ENCODE assay signal across 1 cellular context in the genomic region with DNA sequence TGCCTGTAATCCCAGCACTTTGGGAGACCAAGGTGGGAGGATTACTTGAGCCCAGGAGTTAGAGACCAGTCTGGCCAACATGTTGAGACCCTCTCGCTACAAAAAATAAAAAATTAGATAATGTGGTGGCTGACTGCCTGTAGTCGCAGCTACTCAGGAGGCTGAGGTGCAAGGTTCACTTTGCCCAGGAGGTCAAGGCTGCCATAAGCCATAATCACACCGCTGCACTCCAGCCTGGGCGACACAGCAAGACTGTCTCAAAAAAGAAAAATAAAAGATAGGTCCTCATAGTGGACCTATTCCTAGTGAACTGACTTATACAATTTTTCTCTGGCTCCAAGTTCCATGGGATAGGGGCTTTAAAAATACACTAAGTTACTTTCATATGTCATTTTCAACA.
A peak's percentile ranks its signal among the peaks of the same experiment; 100 is the strongest.
TF ChIP-seq lines count a peak whose summit lies in the region.

No MANE protein-coding gene starts in this region.

TF ChIP-seq in HepG2, 621 proteins besides CTCF, POLR2A, EP300 and RAD21:
- TF ChIP-seq, protein P1, sequence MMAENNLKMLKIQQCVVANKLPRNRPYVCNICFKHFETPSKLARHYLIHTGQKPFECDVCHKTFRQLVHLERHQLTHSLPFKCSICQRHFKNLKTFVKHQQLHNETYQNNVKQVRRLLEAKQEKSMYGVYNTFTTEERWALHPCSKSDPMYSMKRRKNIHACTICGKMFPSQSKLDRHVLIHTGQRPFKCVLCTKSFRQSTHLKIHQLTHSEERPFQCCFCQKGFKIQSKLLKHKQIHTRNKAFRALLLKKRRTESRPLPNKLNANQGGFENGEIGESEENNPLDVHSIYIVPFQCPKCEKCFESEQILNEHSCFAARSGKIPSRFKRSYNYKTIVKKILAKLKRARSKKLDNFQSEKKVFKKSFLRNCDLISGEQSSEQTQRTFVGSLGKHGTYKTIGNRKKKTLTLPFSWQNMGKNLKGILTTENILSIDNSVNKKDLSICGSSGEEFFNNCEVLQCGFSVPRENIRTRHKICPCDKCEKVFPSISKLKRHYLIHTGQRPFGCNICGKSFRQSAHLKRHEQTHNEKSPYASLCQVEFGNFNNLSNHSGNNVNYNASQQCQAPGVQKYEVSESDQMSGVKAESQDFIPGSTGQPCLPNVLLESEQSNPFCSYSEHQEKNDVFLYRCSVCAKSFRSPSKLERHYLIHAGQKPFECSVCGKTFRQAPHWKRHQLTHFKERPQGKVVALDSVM (CRISPR knock-in tag; IDR thresholded peaks at IDR 0.05): peak; percentile 53; the same call in 1 of the 2 replicates
- peak; percentile 60; the same call in 1 of the 2 replicates for TF ChIP-seq HNF4A (CRISPR knock-in tag; IDR thresholded peaks at IDR 0.05)
- no peak for TF ChIP-seq ZNF660 (CRISPR knock-in tag; IDR thresholded peaks at IDR 0.05; ENCODE audit: borderline replicate concordance, low read depth)
- TF ChIP-seq ZNF121 (CRISPR knock-in tag; IDR thresholded peaks at IDR 0.05): peak; percentile 83; the same call in 1 of the 2 replicates
- 0 out of 2 replicates have a peak, but pooled peaks have one; percentile 25 for TF ChIP-seq NR2F6 (IDR thresholded peaks at IDR 0.05)
- peak; percentile 53 for TF ChIP-seq NR2F6 (CRISPR knock-in tag; IDR thresholded peaks at IDR 0.05)
- TF ChIP-seq SALL1 (CRISPR knock-in tag; IDR thresholded peaks at IDR 0.05): peak; percentile 44
- TF ChIP-seq, protein P2, sequence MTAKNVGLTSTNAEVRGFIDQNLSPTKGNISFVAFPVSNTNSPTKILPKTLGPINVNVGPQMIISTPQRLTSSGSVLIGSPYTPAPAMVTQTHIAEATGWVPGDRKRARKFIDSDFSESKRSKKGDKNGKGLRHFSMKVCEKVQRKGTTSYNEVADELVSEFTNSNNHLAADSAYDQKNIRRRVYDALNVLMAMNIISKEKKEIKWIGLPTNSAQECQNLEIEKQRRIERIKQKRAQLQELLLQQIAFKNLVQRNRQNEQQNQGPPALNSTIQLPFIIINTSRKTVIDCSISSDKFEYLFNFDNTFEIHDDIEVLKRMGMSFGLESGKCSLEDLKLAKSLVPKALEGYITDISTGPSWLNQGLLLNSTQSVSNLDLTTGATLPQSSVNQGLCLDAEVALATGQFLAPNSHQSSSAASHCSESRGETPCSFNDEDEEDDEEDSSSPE (CRISPR knock-in tag; IDR thresholded peaks at IDR 0.05): no peak
- TF ChIP-seq, protein P3, sequence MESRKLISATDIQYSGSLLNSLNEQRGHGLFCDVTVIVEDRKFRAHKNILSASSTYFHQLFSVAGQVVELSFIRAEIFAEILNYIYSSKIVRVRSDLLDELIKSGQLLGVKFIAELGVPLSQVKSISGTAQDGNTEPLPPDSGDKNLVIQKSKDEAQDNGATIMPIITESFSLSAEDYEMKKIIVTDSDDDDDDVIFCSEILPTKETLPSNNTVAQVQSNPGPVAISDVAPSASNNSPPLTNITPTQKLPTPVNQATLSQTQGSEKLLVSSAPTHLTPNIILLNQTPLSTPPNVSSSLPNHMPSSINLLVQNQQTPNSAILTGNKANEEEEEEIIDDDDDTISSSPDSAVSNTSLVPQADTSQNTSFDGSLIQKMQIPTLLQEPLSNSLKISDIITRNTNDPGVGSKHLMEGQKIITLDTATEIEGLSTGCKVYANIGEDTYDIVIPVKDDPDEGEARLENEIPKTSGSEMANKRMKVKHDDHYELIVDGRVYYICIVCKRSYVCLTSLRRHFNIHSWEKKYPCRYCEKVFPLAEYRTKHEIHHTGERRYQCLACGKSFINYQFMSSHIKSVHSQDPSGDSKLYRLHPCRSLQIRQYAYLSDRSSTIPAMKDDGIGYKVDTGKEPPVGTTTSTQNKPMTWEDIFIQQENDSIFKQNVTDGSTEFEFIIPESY (CRISPR knock-in tag; IDR thresholded peaks at IDR 0.05): peak; percentile 70
- TF ChIP-seq NR2F1 (CRISPR knock-in tag; IDR thresholded peaks at IDR 0.05): 0 out of 4 replicates have a peak, but pooled peaks of 1 of the 2 experiments have one; percentile 27
